In the genomic region with DNA sequence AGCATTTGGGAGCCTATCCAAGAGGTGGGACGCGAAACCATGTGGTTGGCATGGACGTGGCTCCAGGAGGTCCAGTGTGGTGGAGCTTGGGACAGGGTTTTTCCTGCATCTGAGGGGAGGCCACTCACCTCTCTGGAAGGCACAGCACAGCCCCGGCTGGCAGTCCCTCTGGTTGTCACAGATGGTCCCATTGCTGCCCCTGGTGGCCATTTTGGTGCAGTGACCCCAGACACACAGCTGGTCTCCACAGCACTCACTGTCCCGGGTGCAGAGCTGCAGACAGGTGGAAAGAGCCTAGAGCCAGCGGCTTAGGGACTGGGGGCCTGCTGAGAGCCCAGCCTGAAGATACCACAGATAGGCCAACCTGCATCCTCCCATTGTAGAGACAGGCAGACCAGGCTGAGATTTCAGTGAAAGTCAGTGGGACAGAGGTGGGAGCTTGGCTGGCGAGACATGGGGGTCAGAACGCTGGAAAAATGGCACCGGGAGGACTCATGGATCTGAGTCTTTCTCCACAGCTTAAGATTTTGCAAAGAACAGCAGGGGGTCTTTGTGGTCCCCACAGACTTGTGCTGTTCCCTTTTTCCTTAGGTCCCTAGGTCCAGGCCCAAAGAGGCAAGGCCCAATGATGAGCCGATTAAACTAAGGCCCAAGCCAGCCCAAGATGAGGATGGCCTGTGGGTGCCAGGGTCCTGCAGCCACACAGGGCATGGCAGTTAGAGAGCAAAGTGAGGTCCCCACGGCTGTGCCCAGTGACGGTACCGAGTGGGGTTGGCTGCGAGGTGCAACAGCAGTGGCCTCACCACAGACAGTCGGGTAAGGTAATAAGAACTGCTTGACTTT, we compare ENCODE assay signal across 7 cellular contexts. TPM values are rescaled to one million over a fixed set of nuclear protein-coding genes. Genes with fewer than 3 reads are reported as not detected.
DNase-seq lines count a peak whose midpoint lies in the region; ATAC-seq and TF ChIP-seq lines count a peak whose summit lies in the region.

No MANE protein-coding gene starts in this region.

- peak; percentile 97 for ATAC-seq in GM21723 (IDR thresholded peaks at IDR 0.05; ENCODE audit: unreplicated experiment)

- H3K36me3 ChIP-seq in GM06990 (ENCODE audit: control insufficient read depth, insufficient read depth, low read length) (no peaks in the 10 kb centered on the region), KMS-11 (ENCODE audit: insufficient read depth) (no peaks in the 10 kb centered on the region), ascending aorta (peaks cover 10 to 59% of the 10 kb centered on the region in 2 donors)

- peak; percentile 39 for DNase-seq in GM06990 (ENCODE audit: extremely low read depth, insufficient read length)
- peak in 4 of 5 donors; percentile 41 to 66 (median 50) for DNase-seq in T-helper 1 cell
- DNase-seq in ascending aorta (ENCODE audit: low spot score in 2 of 2): peak in 1 of 2 donors; percentile 87
- DNase-seq in iPS-NIHi7 (ENCODE audit: extremely low spot score): peak; percentile 93
- peak; percentile 73 for DNase-seq in stimulated activated CD4-positive, alpha-beta T cell treated with anti-CD3 and anti-CD28 coated beads, Interleukin-1b, Interleukin-23, amount 100 ng/mL, for 48 hours

- H4K20me1 ChIP-seq in KMS-11 (ENCODE audit: insufficient read depth): no peaks in the 10 kb centered on the region

- H2AFZ ChIP-seq in KMS-11 (ENCODE audit: low read depth): no peak overlapping the region; the same call in 1 of the 2 replicates

- no peak overlapping the region for H3K27ac ChIP-seq in KMS-11
- H3K27ac ChIP-seq in ascending aorta: no peak overlapping the region

- intact Hi-C loops in ascending aorta (cut with DNase I): loop anchor here (5.0 kb wide), 1 partner anchor 35 kb away; no protein-coding TSS in a partner anchor

- H3K4me2 ChIP-seq in KMS-11: no peak overlapping the region

- TF ChIP-seq CTCF in GM06990 (IDR thresholded peaks at IDR 0.05; ENCODE audit: insufficient read depth, low read length, poor library complexity, severe bottlenecking) (peak; percentile 89), KMS-11 (conservative IDR thresholded peaks at IDR 0.05; ENCODE audit: low read depth, low read length) (peak; percentile 89), ascending aorta (IDR thresholded peaks at IDR 0.05) (peak; percentile 66 to 78 (median 67))

- H3K79me2 ChIP-seq in KMS-11 (ENCODE audit: insufficient read depth, low read depth): no peaks in the 10 kb centered on the region

- H3K9me3 ChIP-seq in ascending aorta: no peaks in the 10 kb centered on the region

- H3K27me3 ChIP-seq in GM06990 (replicated peaks; ENCODE audit: control insufficient read depth, insufficient read depth, low read length) (no peaks in the 10 kb centered on the region; the same call in none of the 2 replicates), KMS-11 (ENCODE audit: insufficient read depth, low read depth) (no peaks in the 10 kb centered on the region), ascending aorta (no peaks in the 10 kb centered on the region)

- H3K9ac ChIP-seq in KMS-11: no peak overlapping the region

- H3K4me3 ChIP-seq in GM06990 (replicated peaks; ENCODE audit: low read depth, low read length) (no peak overlapping the region), KMS-11 (IDR thresholded peaks at IDR 0.05; ENCODE audit: insufficient read depth, low read depth, low read length) (no peak overlapping the region), ascending aorta (no peak overlapping the region)

- no peaks in the 10 kb centered on the region for H3K4me1 ChIP-seq in KMS-11 (ENCODE audit: low read depth, poor library complexity, severe bottlenecking)
- peaks cover 2 to 31% of the 10 kb centered on the region in 2 donors for H3K4me1 ChIP-seq in ascending aorta

RNA-seq across cellular contexts. Expression of a gene that starts 41.4 kb away (rescaled TPM):
- total RNA-seq in ascending aorta: 433 TPM
